In genomic region chr3:172120912-172121311, GRCh38 we compare ENCODE assay signal across 29 cellular contexts.
"Had no signal": no experiment of that assay in that cellular context is flagged by ENCODE, and none has a peak within 500 bp of the region (broad histone marks: within the 10 kb centered on the region; RNA-seq: fewer than 3 reads in every experiment).

No MANE protein-coding gene starts in this region.

- H3K4me1 ChIP-seq: breast epithelium had no signal

- DNase-seq: activated CD4-positive, alpha-beta memory T cell treated with anti-CD3 and anti-CD28 coated beads for 36 hours; activated CD4-positive, alpha-beta T cell treated with anti-CD3 and anti-CD28 coated beads for 1 hour; activated CD4-positive, alpha-beta T cell treated with anti-CD3 and anti-CD28 coated beads for 48 hours; activated CD8-positive, alpha-beta memory T cell treated with anti-CD3 and anti-CD28 coated beads, Interleukin-2, amount 10 ng/mL, durations not matched to agents 7 days and 5 days; activated CD8-positive, alpha-beta memory T cell treated with anti-CD3 and anti-CD28 coated beads, Interleukin-2, amount 50 U/mL, for 4 hours; activated CD8-positive, alpha-beta T cell treated with anti-CD3 and anti-CD28 coated beads, Interleukin-2, amount 10 ng/mL, durations not matched to agents 7 days and 5 days; activated gamma-delta T cell; activated naive CD4-positive, alpha-beta T cell; activated naive CD4-positive, alpha-beta T cell treated with anti-CD3 and anti-CD28 coated beads, Interleukin-2, amount 10 ng/mL, durations not matched to agents 7 days and 5 days; activated naive CD8-positive, alpha-beta T cell treated with anti-CD3 and anti-CD28 coated beads, Interleukin-2, amount 10 ng/mL, durations not matched to agents 7 days and 5 days; activated T-cell treated with anti-CD3 and anti-CD28 coated beads, Interleukin-2, amount 50 U/mL, for 1 hour; activated T-cell treated with anti-CD3 and anti-CD28 coated beads, Interleukin-2, amount 50 U/mL, for 48 hours; dorsolateral prefrontal cortex; effector CD4-positive, alpha-beta T cell; effector memory CD8-positive, alpha-beta T cell; erythroblast; foreskin melanocyte; T-helper 2 cell had no signal

- H3K9me3 ChIP-seq: ascending aorta, breast epithelium, esophagus muscularis mucosa, gastroesophageal sphincter had no signal

- H3K9me3 Mint-ChIP-seq: activated CD4-positive, alpha-beta memory T cell treated with anti-CD3 and anti-CD28 coated beads for 36 hours; activated naive CD4-positive, alpha-beta T cell treated with anti-CD3 and anti-CD28 coated beads, Interleukin-2, amount 10 ng/mL, durations not matched to agents 7 days and 5 days; activated naive CD4-positive, alpha-beta T cell treated with anti-CD3 and anti-CD28 coated beads, Interleukin-2, amount 50 U/mL, for 72 hours; activated naive CD8-positive, alpha-beta T cell treated with anti-CD3 and anti-CD28 coated beads, Interleukin-2, amount 10 ng/mL, durations not matched to agents 7 days and 5 days; activated T-helper 1 cell treated with anti-CD3 and anti-CD28 coated beads, Interleukin-12 subunit alpha, Interleukin-12 subunit beta, Interleukin-2, Interleukin-4 antibody, amounts not matched to agents 30 ng/mL and 10 ng/mL and 1 ng/mL, durations not matched to agents 14 hours and 24 hours and 36 hours; activated T-helper 2 cell treated with anti-CD3 and anti-CD28 coated beads, Interferon-gamma antibody, Interleukin-2, Interleukin-4, amounts not matched to agents 10 μg/mL and 5 μg/mL and 100 μg/mL, durations not matched to agents 14 hours and 24 hours and 36 hours; brain; central memory CD8-positive, alpha-beta T cell; dendritic cell treated with granulocyte-macrophage colony-stimulating factor and Interleukin-4, amounts not matched to agents 40 ng/mL and 50 ng/mL, for 4 days; effector memory CD8-positive, alpha-beta T cell had no signal

- H3K36me3 ChIP-seq: breast epithelium had no signal

- H3K27me3 Mint-ChIP-seq: activated CD4-positive, alpha-beta memory T cell treated with anti-CD3 and anti-CD28 coated beads for 36 hours; activated CD8-positive, alpha-beta memory T cell treated with anti-CD3 and anti-CD28 coated beads, Interleukin-2, amount 10 ng/mL, durations not matched to agents 7 days and 5 days; activated naive CD4-positive, alpha-beta T cell treated with anti-CD3 and anti-CD28 coated beads, Interleukin-2, amount 10 ng/mL, durations not matched to agents 7 days and 5 days; activated naive CD8-positive, alpha-beta T cell treated with anti-CD3 and anti-CD28 coated beads, Interleukin-2, amount 10 ng/mL, durations not matched to agents 7 days and 5 days; brain; central memory CD8-positive, alpha-beta T cell; dendritic cell treated with granulocyte-macrophage colony-stimulating factor and Interleukin-4, amounts not matched to agents 40 ng/mL and 50 ng/mL, for 4 days; effector memory CD8-positive, alpha-beta T cell had no signal

- H3K4me1 Mint-ChIP-seq: activated CD8-positive, alpha-beta memory T cell treated with anti-CD3 and anti-CD28 coated beads, Interleukin-2, amount 10 ng/mL, durations not matched to agents 7 days and 5 days; activated naive CD4-positive, alpha-beta T cell treated with anti-CD3 and anti-CD28 coated beads, Interleukin-2, amount 10 ng/mL, durations not matched to agents 7 days and 5 days; activated naive CD8-positive, alpha-beta T cell treated with anti-CD3 and anti-CD28 coated beads, Interleukin-2, amount 10 ng/mL, durations not matched to agents 7 days and 5 days had no signal

- ATAC-seq: activated CD8-positive, alpha-beta memory T cell treated with anti-CD3 and anti-CD28 coated beads, Interleukin-2, amount 10 ng/mL, durations not matched to agents 7 days and 5 days; activated CD8-positive, alpha-beta T cell treated with anti-CD3 and anti-CD28 coated beads, Interleukin-2, amount 10 ng/mL, durations not matched to agents 7 days and 5 days; activated naive CD4-positive, alpha-beta T cell treated with anti-CD3 and anti-CD28 coated beads, Interleukin-2, amount 50 U/mL, for 72 hours; effector memory CD8-positive, alpha-beta T cell; gastroesophageal sphincter had no signal

- H3K27ac Mint-ChIP-seq: activated CD4-positive, alpha-beta memory T cell treated with anti-CD3 and anti-CD28 coated beads for 36 hours; activated CD8-positive, alpha-beta memory T cell treated with anti-CD3 and anti-CD28 coated beads, Interleukin-2, amount 10 ng/mL, durations not matched to agents 7 days and 5 days; activated CD8-positive, alpha-beta T cell treated with anti-CD3 and anti-CD28 coated beads, Interleukin-2, amount 10 ng/mL, durations not matched to agents 7 days and 5 days; activated naive CD4-positive, alpha-beta T cell treated with anti-CD3 and anti-CD28 coated beads, Interleukin-2, amount 10 ng/mL, durations not matched to agents 7 days and 5 days; activated naive CD8-positive, alpha-beta T cell treated with anti-CD3 and anti-CD28 coated beads, Interleukin-2, amount 10 ng/mL, durations not matched to agents 7 days and 5 days; activated T-helper 1 cell treated with anti-CD3 and anti-CD28 coated beads, Interleukin-12 subunit alpha, Interleukin-12 subunit beta, Interleukin-2, Interleukin-4 antibody, amounts not matched to agents 30 ng/mL and 10 ng/mL and 1 ng/mL, durations not matched to agents 14 hours and 24 hours and 36 hours; activated T-helper 2 cell treated with anti-CD3 and anti-CD28 coated beads, Interferon-gamma antibody, Interleukin-2, Interleukin-4, amounts not matched to agents 10 μg/mL and 5 μg/mL and 100 μg/mL, durations not matched to agents 14 hours and 24 hours and 36 hours; dendritic cell treated with granulocyte-macrophage colony-stimulating factor and Interleukin-4, amounts not matched to agents 40 ng/mL and 50 ng/mL, for 4 days; effector memory CD8-positive, alpha-beta T cell had no signal

- H3K4me3 ChIP-seq: ascending aorta, breast epithelium, coronary artery, dorsolateral prefrontal cortex, esophagus muscularis mucosa, gastroesophageal sphincter had no signal

- H3K27me3 ChIP-seq: ascending aorta, breast epithelium, dorsolateral prefrontal cortex, esophagus muscularis mucosa, gastroesophageal sphincter had no signal

- H3K4me3 Mint-ChIP-seq: activated CD4-positive, alpha-beta memory T cell treated with anti-CD3 and anti-CD28 coated beads for 36 hours; activated CD8-positive, alpha-beta memory T cell treated with anti-CD3 and anti-CD28 coated beads, Interleukin-2, amount 10 ng/mL, durations not matched to agents 7 days and 5 days; activated CD8-positive, alpha-beta T cell treated with anti-CD3 and anti-CD28 coated beads, Interleukin-2, amount 10 ng/mL, durations not matched to agents 7 days and 5 days; activated naive CD4-positive, alpha-beta T cell treated with anti-CD3 and anti-CD28 coated beads, Interleukin-2, amount 10 ng/mL, durations not matched to agents 7 days and 5 days; activated naive CD8-positive, alpha-beta T cell treated with anti-CD3 and anti-CD28 coated beads, Interleukin-2, amount 10 ng/mL, durations not matched to agents 7 days and 5 days; activated T-helper 1 cell treated with anti-CD3 and anti-CD28 coated beads, Interleukin-12 subunit alpha, Interleukin-12 subunit beta, Interleukin-2, Interleukin-4 antibody, amounts not matched to agents 30 ng/mL and 10 ng/mL and 1 ng/mL, durations not matched to agents 14 hours and 24 hours and 36 hours; brain; central memory CD8-positive, alpha-beta T cell; dendritic cell treated with granulocyte-macrophage colony-stimulating factor and Interleukin-4, amounts not matched to agents 40 ng/mL and 50 ng/mL, for 4 days; effector memory CD8-positive, alpha-beta T cell had no signal

- H3K27ac ChIP-seq: ascending aorta, breast epithelium, coronary artery, dorsolateral prefrontal cortex, esophagus muscularis mucosa, gastroesophageal sphincter had no signal
